Comparison of ENCODE assay signal across 14 cellular contexts in genomic region chr9:89185980-89186379, GRCh38. TPM values are rescaled to one million over a fixed set of nuclear protein-coding genes. Genes with fewer than 3 reads are reported as not detected.
DNase-seq lines count a peak whose midpoint lies in the region; ATAC-seq and TF ChIP-seq lines count a peak whose summit lies in the region.
"Had no signal": no experiment of that assay in that cellular context is flagged by ENCODE, and none has a peak within 500 bp of the region (broad histone marks: within the 10 kb centered on the region; RNA-seq: fewer than 3 reads in every experiment).

No MANE protein-coding gene starts in this region.

- no peak for ATAC-seq in GM19324 (IDR thresholded peaks at IDR 0.05; ENCODE audit: low FRiP score, unreplicated experiment)
- ATAC-seq in GM18519 (IDR thresholded peaks at IDR 0.05; ENCODE audit: low FRiP score, unreplicated experiment) = no peak
- ATAC-seq: right cardiac atrium, Right ventricle myocardium inferior had no signal

- no peak overlapping the region for H3K27ac ChIP-seq in liver (ENCODE audit: low read depth in 1 of 2, low read length in 2 of 2)

- no peaks in the 10 kb centered on the region for H3K36me3 ChIP-seq in liver (ENCODE audit: control insufficient read depth in 4 of 4, insufficient read depth in 3 of 4, low read depth in 1 of 4, low read length in 3 of 4)

- WGBS in liver = 76% methylated on average over 5 of the region's 5 CpGs

- TF ChIP-seq RAD21 in liver (IDR thresholded peaks at IDR 0.05) = no peak

- DNase-seq in ELF-1 (ENCODE audit: low read depth, low spot score) (peak; percentile 57), M059J (ENCODE audit: low read depth) (peak; percentile 54), astrocyte of the hippocampus (ENCODE audit: low read depth, low spot score) (peak; percentile 59), NCI-H510A treated with DMSO at 0.1 percent for 48 hours (lab: John Stamatoyannopoulos, UW) (no peak), NCI-H1092 (lab: John Stamatoyannopoulos, UW) (no peak)
- DNase-seq: activated B cell treated with CpG ODN at 0.5 μM for 24 hours; activated T-cell treated with anti-CD3 and anti-CD28 coated beads, Interleukin-2, amount 50 U/mL, for 1 hour; anterior cingulate cortex; CD8-positive, alpha-beta memory T cell; right cardiac atrium had no signal

- peaks cover 0 to 2% (median 0%) of the 10 kb centered on the region in 4 donors for H3K27me3 ChIP-seq in liver (ENCODE audit: control insufficient read depth in 4 of 4, insufficient read depth in 4 of 4, low read length in 3 of 4)

- TF ChIP-seq CTCF in liver (IDR thresholded peaks at IDR 0.05; ENCODE audit: low read depth, low read length, missing input control) = no peak

- H3K4me1 ChIP-seq in liver (ENCODE audit: control insufficient read depth in 4 of 4, insufficient read depth in 4 of 4, low read length in 3 of 4) = no peaks in the 10 kb centered on the region

- H3K9me3 ChIP-seq in liver (ENCODE audit: control insufficient read depth in 4 of 4, low read length in 3 of 4) = no peaks in the 10 kb centered on the region

- H3K9ac ChIP-seq in liver (ENCODE audit: low read depth in 1 of 2, low read length in 2 of 2) = no peak overlapping the region

- H3K4me3 ChIP-seq in liver (ENCODE audit: low read depth in 1 of 3, low read length in 3 of 3) = no peak overlapping the region

TF ChIP-seq in liver, 16 proteins besides CTCF, POLR2A, EP300 and RAD21:
- TF ChIP-seq REST (IDR thresholded peaks at IDR 0.05) (peak; percentile 91), SP1 (IDR thresholded peaks at IDR 0.05) (no peak)

RNA-seq across cellular contexts. Expression of gene SHC3, which starts 7.4 kb away (rescaled TPM):
- total RNA-seq in M059J (2014; rRNA removed; shearing (Covaris generic)) = 1.2 and 3.2 TPM in 2 replicates
- under 1 TPM; 0.05 to 0.08 TPM for total RNA-seq in liver
- polyA plus RNA-seq in liver = under 1 TPM; 0.03 TPM
- total RNA-seq: activated B cell treated with CpG ODN at 0.5 μM for 24 hours; CD8-positive, alpha-beta memory T cell had no signal
- polyA plus RNA-seq: CD8-positive, alpha-beta memory T cell had no signal

Comparison
In these comparisons a context has a peak if more than half of its experiments do, and no peak if none do; other contexts are left out.
1. DNase-seq: peak in ELF-1 (single experiment), M059J (single experiment) and astrocyte of the hippocampus (single experiment); none in NCI-H510A treated with DMSO at 0.1 percent for 48 hours (single experiment) and NCI-H1092 (single experiment).